In the genomic region with DNA sequence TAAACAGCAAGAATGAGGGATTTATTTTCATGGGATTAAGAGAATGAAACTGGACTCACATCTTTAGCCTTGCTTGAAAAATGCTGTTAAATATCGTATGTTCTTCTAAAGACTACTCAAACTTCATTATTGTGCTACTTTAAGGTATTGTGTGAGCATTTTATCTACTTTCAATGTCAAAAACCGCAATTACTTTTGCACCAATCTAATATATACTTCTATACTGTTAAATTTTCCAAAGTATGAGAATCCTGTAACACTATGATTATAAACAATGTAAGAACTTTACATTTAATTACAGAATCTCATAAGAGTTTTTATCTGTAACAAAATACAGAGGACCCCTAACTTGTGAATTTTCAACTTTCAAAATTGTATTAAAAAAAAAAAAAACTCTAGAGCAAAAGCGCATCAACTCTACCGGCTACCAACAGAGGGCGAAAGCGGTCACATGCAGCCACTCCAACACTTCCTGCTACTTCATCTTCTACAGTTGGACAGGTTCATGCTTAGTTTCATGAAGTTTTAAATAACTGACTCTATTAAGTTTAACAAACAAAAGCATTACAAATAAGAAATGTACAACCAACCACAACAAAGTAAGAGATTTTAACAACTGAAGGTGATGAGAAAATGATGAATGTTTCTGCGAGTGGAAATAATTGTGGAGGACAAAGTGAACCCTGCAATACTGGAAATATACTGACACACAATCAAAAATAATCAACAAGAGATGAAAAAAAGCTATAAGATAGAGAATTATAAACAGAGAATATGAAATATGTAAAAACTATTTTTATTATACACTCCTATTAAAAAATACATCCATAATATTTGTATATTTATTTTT, we compare ENCODE assay signal across 8 cellular contexts.
A peak's percentile ranks its signal among the peaks of the same experiment; 100 is the strongest.
DNase-seq lines count a peak whose midpoint lies in the region; ATAC-seq and TF ChIP-seq lines count a peak whose summit lies in the region.

No MANE protein-coding gene starts in this region.

- TF ChIP-seq CTCF in CD4-positive, alpha-beta T cell (IDR thresholded peaks at IDR 0.05) = peak; percentile 90
- TF ChIP-seq CTCF in HFFc6 (IDR thresholded peaks at IDR 0.05) = peak; percentile 91

- no peak overlapping the region for H3K27ac Mint-ChIP-seq in CD4-positive, alpha-beta T cell
- peak overlapping the region; percentile 38; the same call in 1 of the 2 replicates for H3K27ac Mint-ChIP-seq in HFFc6
- peak overlapping the region; percentile 46 for H3K27ac Mint-ChIP-seq in activated naive CD8-positive, alpha-beta T cell treated with anti-CD3 and anti-CD28 coated beads for 36 hours

- POLR2A ChIA-PET in CD4-positive, alpha-beta T cell (lab: Charles Lee) = no interaction called here

- H3K36me3 Mint-ChIP-seq in CD4-positive, alpha-beta T cell (ENCODE audit: low read depth) = no peaks in the 10 kb centered on the region
- no peaks in the 10 kb centered on the region for H3K36me3 Mint-ChIP-seq in HFFc6 (ENCODE audit: low read depth)
- peaks cover 2% of the 10 kb centered on the region for H3K36me3 Mint-ChIP-seq in activated naive CD8-positive, alpha-beta T cell treated with anti-CD3 and anti-CD28 coated beads for 36 hours

- peak; percentile 89 for ATAC-seq in CD4-positive, alpha-beta T cell (ENCODE audit: poor library complexity)
- ATAC-seq in HG02610 (IDR thresholded peaks at IDR 0.05; ENCODE audit: unreplicated experiment) (no peak), HG03442 (IDR thresholded peaks at IDR 0.05; ENCODE audit: unreplicated experiment) (no peak)

- H3K4me3 Mint-ChIP-seq in CD4-positive, alpha-beta T cell = no peak overlapping the region
- H3K4me3 Mint-ChIP-seq in HFFc6 = no peak overlapping the region
- H3K4me3 Mint-ChIP-seq in activated naive CD8-positive, alpha-beta T cell treated with anti-CD3 and anti-CD28 coated beads for 36 hours = no peak overlapping the region

- H3K27me3 Mint-ChIP-seq in CD4-positive, alpha-beta T cell = no peaks in the 10 kb centered on the region
- H3K27me3 Mint-ChIP-seq in HFFc6 (ENCODE audit: insufficient read depth) = peaks cover 3% of the 10 kb centered on the region; the same call in 1 of the 2 replicates
- no peaks in the 10 kb centered on the region for H3K27me3 Mint-ChIP-seq in activated naive CD8-positive, alpha-beta T cell treated with anti-CD3 and anti-CD28 coated beads for 36 hours

- H3K9me3 ChIP-seq in CD4-positive, alpha-beta T cell (ENCODE audit: control insufficient read depth, low read length) = no peaks in the 10 kb centered on the region

- intact Hi-C loops in CD4-positive, alpha-beta T cell (cut with DNase I, micrococcal nuclease) = loop anchor here (1.0 to 10.0 kb wide), 3 partner anchors 170 to 534 kb away; no protein-coding TSS in a partner anchor

- no peaks in the 10 kb centered on the region for H3K27me3 ChIP-seq in CD4-positive, alpha-beta T cell (ENCODE audit: control insufficient read depth, insufficient read depth, low read length)

- DNase-seq in CD4-positive, alpha-beta T cell = peak; percentile 32 to 58 (median 41)
- DNase-seq in HFFc6 (peak; percentile 29), SK-N-DZ (ENCODE audit: low spot score) (peak; percentile 36), iris pigment epithelial cell (ENCODE audit: low read depth) (peak; percentile 59)
- peak; percentile 42 for DNase-seq in activated naive CD8-positive, alpha-beta T cell treated with anti-CD3 and anti-CD28 coated beads for 36 hours
- DNase-seq in stimulated activated CD8-positive, alpha-beta memory T cell treated with anti-CD3 and anti-CD28 coated beads, Interleukin-12 subunit alpha, Interleukin-12 subunit beta, amount 100 ng/mL, for 1 hour (ENCODE audit: low read depth) = peak; percentile 38

- no peak overlapping the region for H3K27ac ChIP-seq in CD4-positive, alpha-beta T cell (ENCODE audit: low read depth, low read length)

- no peaks in the 10 kb centered on the region for H3K9me3 Mint-ChIP-seq in CD4-positive, alpha-beta T cell
- H3K9me3 Mint-ChIP-seq in HFFc6 = no peaks in the 10 kb centered on the region
- H3K9me3 Mint-ChIP-seq in activated naive CD8-positive, alpha-beta T cell treated with anti-CD3 and anti-CD28 coated beads for 36 hours = no peaks in the 10 kb centered on the region

- peaks cover 77% of the 10 kb centered on the region for H3K4me1 Mint-ChIP-seq in CD4-positive, alpha-beta T cell (ENCODE audit: low read depth)
- H3K4me1 Mint-ChIP-seq in HFFc6 (ENCODE audit: low read depth) = peaks cover 62% of the 10 kb centered on the region
- peaks cover 29% of the 10 kb centered on the region for H3K4me1 Mint-ChIP-seq in activated naive CD8-positive, alpha-beta T cell treated with anti-CD3 and anti-CD28 coated beads for 36 hours

- CTCF ChIA-PET in CD4-positive, alpha-beta T cell (lab: Charles Lee) = interaction anchor here (0.6 kb wide), 1 partner anchor 73 kb away, joined by 4 read pairs; no protein-coding TSS in a partner anchor
